39 cellular contexts compared by ENCODE assay signal in the genomic region with DNA sequence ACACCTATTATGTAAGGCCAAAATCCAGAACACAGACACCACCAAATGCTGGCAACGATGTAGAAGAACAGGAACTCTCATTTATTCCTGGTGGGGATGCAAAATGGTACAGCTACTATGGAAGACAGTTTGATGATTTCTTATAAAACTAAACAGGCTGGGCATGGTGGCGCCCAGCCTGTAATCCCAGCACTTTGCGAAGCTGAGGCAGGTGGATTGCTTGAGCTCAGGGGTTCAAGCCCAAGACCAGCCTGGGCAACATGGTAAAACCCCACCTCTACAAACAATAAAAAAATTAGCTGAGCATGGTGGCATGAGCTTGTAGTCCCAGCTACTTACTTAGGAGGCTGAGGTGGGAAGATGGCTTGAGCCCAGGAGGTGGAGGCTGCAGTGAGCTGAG.
"Had no signal": no experiment of that assay in that cellular context is flagged by ENCODE, and none has a peak within 500 bp of the region (broad histone marks: within the 10 kb centered on the region; RNA-seq: fewer than 3 reads in every experiment).

No MANE protein-coding gene starts in this region.

- H3K36me3 Mint-ChIP-seq: activated naive CD4-positive, alpha-beta T cell treated with anti-CD3 and anti-CD28 coated beads, Interleukin-2, amount 10 ng/mL, durations not matched to agents 7 days and 5 days; activated naive CD4-positive, alpha-beta T cell treated with anti-CD3 and anti-CD28 coated beads, Interleukin-2, amount 50 U/mL, for 24 hours; activated naive CD4-positive, alpha-beta T cell treated with anti-CD3 and anti-CD28 coated beads, Interleukin-2, amount 50 U/mL, for 72 hours; activated naive CD8-positive, alpha-beta T cell; activated naive CD8-positive, alpha-beta T cell treated with anti-CD3 and anti-CD28 coated beads for 36 hours; activated naive CD8-positive, alpha-beta T cell treated with anti-CD3 and anti-CD28 coated beads, Interleukin-2, amount 10 ng/mL, durations not matched to agents 7 days and 5 days; brain had no signal

- H3K27me3 ChIP-seq: adrenal gland, ascending aorta, body of pancreas, brain microvascular endothelial cell, breast epithelium, cardiac muscle cell had no signal

- H3K27me3 Mint-ChIP-seq: activated naive CD4-positive, alpha-beta T cell treated with anti-CD3 and anti-CD28 coated beads, Interleukin-2, amount 10 ng/mL, durations not matched to agents 7 days and 5 days; activated naive CD4-positive, alpha-beta T cell treated with anti-CD3 and anti-CD28 coated beads, Interleukin-2, amount 50 U/mL, for 24 hours; activated naive CD8-positive, alpha-beta T cell treated with anti-CD3 and anti-CD28 coated beads for 36 hours; activated naive CD8-positive, alpha-beta T cell treated with anti-CD3 and anti-CD28 coated beads, Interleukin-2, amount 10 ng/mL, durations not matched to agents 7 days and 5 days; activated T-helper 17 cell treated with anti-CD3 and anti-CD28 coated beads, Interleukin-2, amount 50 U/mL, for 72 hours; brain; central memory CD8-positive, alpha-beta T cell had no signal

- H3K4me1 ChIP-seq: adrenal gland, ascending aorta, body of pancreas, breast epithelium had no signal

- ATAC-seq: activated naive CD4-positive, alpha-beta T cell treated with anti-CD3 and anti-CD28 coated beads, Interleukin-2, amount 50 U/mL, for 72 hours; activated naive CD8-positive, alpha-beta T cell treated with anti-CD3 and anti-CD28 coated beads, Interleukin-2, amount 50 U/mL, for 24 hours; activated T-cell treated with anti-CD3 and anti-CD28 coated beads, Interleukin-2, amount 50 U/mL, for 4 hours; activated T-cell treated with anti-CD3 and anti-CD28 coated beads, Interleukin-2, amount 50 U/mL, for 72 hours; activated T-helper 17 cell treated with anti-CD3 and anti-CD28 coated beads, Interleukin-2, amount 50 U/mL, for 72 hours; body of pancreas had no signal

- H3K27ac Mint-ChIP-seq: activated naive CD4-positive, alpha-beta T cell treated with anti-CD3 and anti-CD28 coated beads for 36 hours; activated naive CD4-positive, alpha-beta T cell treated with anti-CD3 and anti-CD28 coated beads, Interleukin-2, amount 10 ng/mL, durations not matched to agents 7 days and 5 days; activated naive CD4-positive, alpha-beta T cell treated with anti-CD3 and anti-CD28 coated beads, Interleukin-2, amount 50 U/mL, for 24 hours; activated naive CD4-positive, alpha-beta T cell treated with anti-CD3 and anti-CD28 coated beads, Interleukin-2, amount 50 U/mL, for 72 hours; activated naive CD8-positive, alpha-beta T cell; activated naive CD8-positive, alpha-beta T cell treated with anti-CD3 and anti-CD28 coated beads for 36 hours; activated naive CD8-positive, alpha-beta T cell treated with anti-CD3 and anti-CD28 coated beads, Interleukin-2, amount 10 ng/mL, durations not matched to agents 7 days and 5 days; activated naive CD8-positive, alpha-beta T cell treated with anti-CD3 and anti-CD28 coated beads, Interleukin-2, amount 50 U/mL, for 24 hours; activated T-cell treated with anti-CD3 and anti-CD28 coated beads, Interleukin-2, amount 50 U/mL, for 24 hours; activated T-cell treated with anti-CD3 and anti-CD28 coated beads, Interleukin-2, amount 50 U/mL, for 72 hours; activated T-helper 1 cell treated with anti-CD3 and anti-CD28 coated beads, Interleukin-12 subunit alpha, Interleukin-12 subunit beta, Interleukin-2, Interleukin-4 antibody, amounts not matched to agents 30 ng/mL and 10 ng/mL and 1 ng/mL, durations not matched to agents 14 hours and 24 hours and 36 hours; activated T-helper 17 cell treated with anti-CD3 and anti-CD28 coated beads, Interleukin-2, amount 50 U/mL, for 72 hours; activated T-helper 2 cell treated with anti-CD3 and anti-CD28 coated beads, Interferon-gamma antibody, Interleukin-2, Interleukin-4, amounts not matched to agents 10 μg/mL and 5 μg/mL and 100 μg/mL, durations not matched to agents 14 hours and 24 hours and 36 hours; brain had no signal

- DNase-seq: activated effector memory CD4-positive, alpha-beta T cell treated with anti-CD3 and anti-CD28 coated beads, Interleukin-2, amount 50 U/mL, for 16 hours; activated effector memory CD4-positive, alpha-beta T cell treated with Interleukin-2 at 50 U/mL for 16 hours; activated gamma-delta T cell; activated gamma-delta T cell treated with Interleukin-2 at 50 U/mL for 16 hours; activated naive CD4-positive, alpha-beta T cell; activated naive CD4-positive, alpha-beta T cell treated with anti-CD3 and anti-CD28 coated beads for 36 hours; activated naive CD4-positive, alpha-beta T cell treated with anti-CD3 and anti-CD28 coated beads, Interleukin-2, amount 10 ng/mL, durations not matched to agents 7 days and 5 days; activated naive CD4-positive, alpha-beta T cell treated with anti-CD3 and anti-CD28 coated beads, Interleukin-2, amount 50 U/mL, for 16 hours; activated naive CD4-positive, alpha-beta T cell treated with Interleukin-2 at 50 U/mL for 16 hours; activated naive CD8-positive, alpha-beta T cell treated with anti-CD3 and anti-CD28 coated beads for 36 hours; activated naive CD8-positive, alpha-beta T cell treated with anti-CD3 and anti-CD28 coated beads, Interleukin-2, amount 10 ng/mL, durations not matched to agents 7 days and 5 days; activated naive CD8-positive, alpha-beta T cell treated with anti-CD3 and anti-CD28 coated beads, Interleukin-2, amount 50 U/mL, for 24 hours; activated T-cell treated with anti-CD3 and anti-CD28 coated beads for 4 hours; activated T-cell treated with anti-CD3 and anti-CD28 coated beads, Interleukin-2, amount 50 U/mL, for 1 hour; activated T-cell treated with anti-CD3 and anti-CD28 coated beads, Interleukin-2, amount 50 U/mL, for 24 hours; activated T-cell treated with anti-CD3 and anti-CD28 coated beads, Interleukin-2, amount 50 U/mL, for 4 hours; activated T-cell treated with anti-CD3 and anti-CD28 coated beads, Interleukin-2, amount 50 U/mL, for 48 hours; activated T-cell treated with anti-CD3 and anti-CD28 coated beads, Interleukin-2, amount 50 U/mL, for 72 hours; adrenal gland; amniotic stem cell; amygdala; anterior cingulate cortex; aorta; body of pancreas; brain microvascular endothelial cell; caudate nucleus; central memory CD4-positive, alpha-beta T cell; cerebellar nuclear complex had no signal

- H3K27ac ChIP-seq: adrenal gland, ascending aorta, body of pancreas, brain microvascular endothelial cell, breast epithelium, cardiac muscle cell had no signal

- H3K4me3 ChIP-seq: adrenal gland, ascending aorta, body of pancreas, breast epithelium, cardiac muscle cell had no signal

- H3K36me3 ChIP-seq: adrenal gland, ascending aorta, brain microvascular endothelial cell, breast epithelium, cardiac muscle cell had no signal

- H3K4me3 Mint-ChIP-seq: activated naive CD4-positive, alpha-beta T cell treated with anti-CD3 and anti-CD28 coated beads for 36 hours; activated naive CD4-positive, alpha-beta T cell treated with anti-CD3 and anti-CD28 coated beads, Interleukin-2, amount 10 ng/mL, durations not matched to agents 7 days and 5 days; activated naive CD4-positive, alpha-beta T cell treated with anti-CD3 and anti-CD28 coated beads, Interleukin-2, amount 50 U/mL, for 24 hours; activated naive CD8-positive, alpha-beta T cell; activated naive CD8-positive, alpha-beta T cell treated with anti-CD3 and anti-CD28 coated beads for 36 hours; activated naive CD8-positive, alpha-beta T cell treated with anti-CD3 and anti-CD28 coated beads, Interleukin-2, amount 10 ng/mL, durations not matched to agents 7 days and 5 days; activated naive CD8-positive, alpha-beta T cell treated with anti-CD3 and anti-CD28 coated beads, Interleukin-2, amount 50 U/mL, for 24 hours; activated T-cell treated with anti-CD3 and anti-CD28 coated beads, Interleukin-2, amount 50 U/mL, for 24 hours; activated T-cell treated with anti-CD3 and anti-CD28 coated beads, Interleukin-2, amount 50 U/mL, for 4 hours; activated T-cell treated with anti-CD3 and anti-CD28 coated beads, Interleukin-2, amount 50 U/mL, for 72 hours; activated T-helper 1 cell treated with anti-CD3 and anti-CD28 coated beads, Interleukin-12 subunit alpha, Interleukin-12 subunit beta, Interleukin-2, Interleukin-4 antibody, amounts not matched to agents 30 ng/mL and 10 ng/mL and 1 ng/mL, durations not matched to agents 14 hours and 24 hours and 36 hours; activated T-helper 17 cell treated with anti-CD3 and anti-CD28 coated beads, Interleukin-2, amount 50 U/mL, for 72 hours; brain; central memory CD8-positive, alpha-beta T cell had no signal

- H3K9me3 ChIP-seq: adrenal gland, ascending aorta, body of pancreas had no signal

- H3K4me1 Mint-ChIP-seq: activated naive CD4-positive, alpha-beta T cell treated with anti-CD3 and anti-CD28 coated beads, Interleukin-2, amount 10 ng/mL, durations not matched to agents 7 days and 5 days; activated naive CD4-positive, alpha-beta T cell treated with anti-CD3 and anti-CD28 coated beads, Interleukin-2, amount 50 U/mL, for 24 hours; activated naive CD8-positive, alpha-beta T cell treated with anti-CD3 and anti-CD28 coated beads for 36 hours; activated naive CD8-positive, alpha-beta T cell treated with anti-CD3 and anti-CD28 coated beads, Interleukin-2, amount 10 ng/mL, durations not matched to agents 7 days and 5 days; activated naive CD8-positive, alpha-beta T cell treated with anti-CD3 and anti-CD28 coated beads, Interleukin-2, amount 50 U/mL, for 24 hours; activated T-helper 17 cell treated with anti-CD3 and anti-CD28 coated beads, Interleukin-2, amount 50 U/mL, for 72 hours; brain; central memory CD8-positive, alpha-beta T cell had no signal
